Comparison of ENCODE assay signal across 16 cellular contexts in genomic region chr20:45951474-45951873, GRCh38. TPM values are rescaled to one million over a fixed set of nuclear protein-coding genes. Genes with fewer than 3 reads are reported as not detected.
DNase-seq lines count a peak whose midpoint lies in the region; ATAC-seq and TF ChIP-seq lines count a peak whose summit lies in the region.
"Had no signal": no experiment of that assay in that cellular context is flagged by ENCODE, and none has a peak within 500 bp of the region (broad histone marks: within the 10 kb centered on the region; RNA-seq: fewer than 3 reads in every experiment).

No MANE protein-coding gene starts in this region.

- H3K4me3 Mint-ChIP-seq in Calu3 (ENCODE audit: low read depth, unreplicated experiment): no peak overlapping the region
- no peak overlapping the region for H3K4me3 Mint-ChIP-seq in activated T-helper 17 cell treated with anti-CD3 and anti-CD28 coated beads, Interleukin-2, amount 50 U/mL, for 72 hours
- H3K4me3 Mint-ChIP-seq: activated B cell treated with CpG ODN at 0.5 μM for 24 hours, brain, immature natural killer cell had no signal

- intact Hi-C loops in Calu3 (cut with micrococcal nuclease; ENCODE audit: unreplicated experiment): no loop called here

- peaks cover 74% of the 10 kb centered on the region for H3K36me3 Mint-ChIP-seq in Calu3 (ENCODE audit: insufficient read depth, unreplicated experiment)
- H3K36me3 Mint-ChIP-seq in activated T-helper 17 cell treated with anti-CD3 and anti-CD28 coated beads, Interleukin-2, amount 50 U/mL, for 72 hours (ENCODE audit: low read depth): peaks cover 90% of the 10 kb centered on the region

- no peaks in the 10 kb centered on the region for H3K27me3 Mint-ChIP-seq in Calu3 (ENCODE audit: unreplicated experiment)
- H3K27me3 Mint-ChIP-seq in activated T-helper 17 cell treated with anti-CD3 and anti-CD28 coated beads, Interleukin-2, amount 50 U/mL, for 72 hours: no peaks in the 10 kb centered on the region
- H3K27me3 Mint-ChIP-seq: activated B cell treated with CpG ODN at 0.5 μM for 24 hours, brain had no signal

- ATAC-seq in activated T-helper 17 cell treated with anti-CD3 and anti-CD28 coated beads, Interleukin-2, amount 50 U/mL, for 72 hours (replicated peaks): no peak
- ATAC-seq in left lobe of liver: no peak
- ATAC-seq in GM18517 (IDR thresholded peaks at IDR 0.05; ENCODE audit: unreplicated experiment): no peak
- no peak for ATAC-seq in GM21390 (IDR thresholded peaks at IDR 0.05; ENCODE audit: unreplicated experiment)
- ATAC-seq: foreskin keratinocyte, mucosa of descending colon had no signal

- BruUV-seq in Calu3 (replicated peaks; lab: Mats Ljungman, UMichigan): TSS peak; percentile 18

- H3K9me3 Mint-ChIP-seq in Calu3 (ENCODE audit: low read depth, unreplicated experiment): no peaks in the 10 kb centered on the region
- H3K9me3 Mint-ChIP-seq in activated T-helper 17 cell treated with anti-CD3 and anti-CD28 coated beads, Interleukin-2, amount 50 U/mL, for 72 hours: no peaks in the 10 kb centered on the region
- H3K9me3 Mint-ChIP-seq: activated B cell treated with CpG ODN at 0.5 μM for 24 hours, brain, immature natural killer cell had no signal

- H3K4me1 Mint-ChIP-seq in Calu3 (ENCODE audit: low read depth, unreplicated experiment): no peaks in the 10 kb centered on the region
- H3K4me1 Mint-ChIP-seq in activated T-helper 17 cell treated with anti-CD3 and anti-CD28 coated beads, Interleukin-2, amount 50 U/mL, for 72 hours: peaks cover 2% of the 10 kb centered on the region
- H3K4me1 Mint-ChIP-seq: brain had no signal

- TF ChIP-seq CTCF in Calu3 (IDR thresholded peaks at IDR 0.05; ENCODE audit: unreplicated experiment): no peak

- no peak for DNase-seq in Calu3
- DNase-seq in NCI-H1092 treated with DMSO at 0.1 percent for 48 hours (lab: John Stamatoyannopoulos, UW): peak; percentile 35
- no peak for DNase-seq in left lobe of liver (ENCODE audit: low spot score)
- DNase-seq: activated B cell treated with CpG ODN at 0.5 μM for 24 hours; effector CD4-positive, alpha-beta T cell; foreskin keratinocyte; immature natural killer cell; mucosa of descending colon; NCI-H446 treated with DMSO at 0.1 percent for 48 hours; retina; stimulated activated CD4-positive, alpha-beta T cell treated with anti-CD3 and anti-CD28 coated beads, Interleukin-4, amount 100 ng/mL, for 4 hours had no signal

- H3K27ac Mint-ChIP-seq in Calu3 (ENCODE audit: unreplicated experiment): no peak overlapping the region
- H3K27ac Mint-ChIP-seq in activated T-helper 17 cell treated with anti-CD3 and anti-CD28 coated beads, Interleukin-2, amount 50 U/mL, for 72 hours: peak overlapping the region; percentile 73
- H3K27ac Mint-ChIP-seq: activated B cell treated with CpG ODN at 0.5 μM for 24 hours had no signal

- CTCF ChIA-PET in Calu3 (lab: Charles Lee): no interaction called here

RNA-seq across cellular contexts. Expression of gene PCIF1, which starts 17.0 kb away (rescaled TPM):
- total RNA-seq in Calu3 (2022) (38.1 and 39.8 TPM in 2 replicates), left lobe of liver (11.2 TPM)
- total RNA-seq in activated T-helper 17 cell treated with anti-CD3 and anti-CD28 coated beads, Interleukin-2, amount 50 U/mL, for 72 hours: 10 to 100 TPM; 33.1 to 34.3 TPM

RNA-seq across cellular contexts. Expression of gene ZNF335, which starts 20.5 kb away (rescaled TPM):
- 26.4 and 31.9 TPM in 2 replicates for total RNA-seq in Calu3 (2022)
- total RNA-seq in activated T-helper 17 cell treated with anti-CD3 and anti-CD28 coated beads, Interleukin-2, amount 50 U/mL, for 72 hours: 10 to 100 TPM; 46.0 to 53.9 TPM
- total RNA-seq in left lobe of liver: 7.6 TPM

RNA-seq across cellular contexts. Expression of gene PLTP, which starts 39.5 kb away (rescaled TPM):
- total RNA-seq in Calu3 (2022) (1.4 and 1.6 TPM in 2 replicates), left lobe of liver (18.8 TPM)
- 10 to 100 TPM in 1 of 2 donors, 1 to 10 TPM in 1; 6.6 to 12.1 TPM for total RNA-seq in activated T-helper 17 cell treated with anti-CD3 and anti-CD28 coated beads, Interleukin-2, amount 50 U/mL, for 72 hours

RNA-seq across cellular contexts. Expression of gene MMP9, which starts 57.2 kb away (rescaled TPM):
- not detected in 2 replicates for total RNA-seq in Calu3 (2022)
- not detected for total RNA-seq in activated T-helper 17 cell treated with anti-CD3 and anti-CD28 coated beads, Interleukin-2, amount 50 U/mL, for 72 hours
- 1.6 TPM for total RNA-seq in left lobe of liver
- total RNA-seq: SJSA1 had no signal
